In the genomic region with DNA sequence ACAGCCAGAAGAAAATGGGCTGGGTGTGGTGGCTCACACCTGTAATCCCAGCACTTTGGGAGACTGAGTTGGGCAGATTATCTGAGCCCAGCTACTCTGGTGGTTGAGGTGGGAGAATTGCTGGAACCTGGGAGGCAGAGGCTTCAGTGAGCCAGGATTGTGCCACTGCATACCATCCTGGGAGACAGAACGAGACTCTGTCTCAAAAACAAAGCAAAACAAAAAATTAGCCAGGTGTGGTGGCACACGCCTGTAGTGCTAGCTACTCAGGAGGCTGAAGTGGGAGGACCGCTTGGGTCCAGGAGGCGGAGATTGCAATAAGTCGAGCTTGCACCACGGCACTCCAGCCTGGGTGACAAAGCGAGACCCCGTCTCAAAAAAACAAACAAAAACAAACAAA, we compare ENCODE assay signal across 22 cellular contexts. TPM values are rescaled to one million over a fixed set of nuclear protein-coding genes. Genes with fewer than 3 reads are reported as not detected.
"Had no signal": no experiment of that assay in that cellular context is flagged by ENCODE, and none has a peak within 500 bp of the region (broad histone marks: within the 10 kb centered on the region; RNA-seq: fewer than 3 reads in every experiment).

No MANE protein-coding gene starts in this region.

- H3K9me3 ChIP-seq: left lung, neutrophil, pancreas, testis had no signal

- DNase-seq: activated B cell treated with CpG ODN at 0.5 μM for 24 hours; activated CD4-positive, alpha-beta memory T cell treated with anti-CD3 and anti-CD28 coated beads for 36 hours; activated CD4-positive, alpha-beta T cell treated with anti-CD3 and anti-CD28 coated beads for 4 hours; activated naive CD4-positive, alpha-beta T cell treated with Interleukin-2 at 50 U/mL for 16 hours; activated naive CD8-positive, alpha-beta T cell treated with anti-CD3 and anti-CD28 coated beads, Interleukin-2, amount 10 ng/mL, durations not matched to agents 7 days and 5 days; activated T-cell treated with anti-CD3 and anti-CD28 coated beads, Interleukin-2, amount 50 U/mL, for 48 hours; effector CD4-positive, alpha-beta T cell; immature natural killer cell; kidney glomerular epithelial cell; left lung; natural killer cell; pancreas; right cardiac atrium; stimulated activated CD4-positive, alpha-beta T cell treated with anti-CD3 and anti-CD28 coated beads, Interleukin-12 subunit alpha, Interleukin-12 subunit beta, amount 100 ng/mL, for 4 hours; stimulated activated CD4-positive, alpha-beta T cell treated with anti-CD3 and anti-CD28 coated beads, Interleukin-4, amount 100 ng/mL, for 4 hours; stimulated activated naive CD8-positive, alpha-beta T cell treated with anti-CD3 and anti-CD28 coated beads, Interleukin-15, amount 100 ng/mL, for 72 hours; T1000; testis had no signal

- H3K36me3 Mint-ChIP-seq: activated CD4-positive, alpha-beta memory T cell treated with anti-CD3 and anti-CD28 coated beads for 36 hours; activated naive CD8-positive, alpha-beta T cell treated with anti-CD3 and anti-CD28 coated beads, Interleukin-2, amount 10 ng/mL, durations not matched to agents 7 days and 5 days; immature natural killer cell; natural killer cell had no signal

- H3K4me3 ChIP-seq: cardiac muscle cell, left lung, lung, pancreas, testis had no signal

- H3K27ac ChIP-seq: cardiac muscle cell, left lung, neutrophil, pancreas had no signal

- H3K36me3 ChIP-seq: cardiac muscle cell, left lung, neutrophil, pancreas had no signal

- H3K27ac Mint-ChIP-seq: activated B cell treated with CpG ODN at 0.5 μM for 24 hours; activated CD4-positive, alpha-beta memory T cell treated with anti-CD3 and anti-CD28 coated beads for 36 hours; activated naive CD8-positive, alpha-beta T cell treated with anti-CD3 and anti-CD28 coated beads, Interleukin-2, amount 10 ng/mL, durations not matched to agents 7 days and 5 days; dendritic cell treated with granulocyte-macrophage colony-stimulating factor and Interleukin-4, amounts not matched to agents 40 ng/mL and 50 ng/mL, for 4 days; immature natural killer cell; natural killer cell; stimulated activated naive CD8-positive, alpha-beta T cell treated with anti-CD3 and anti-CD28 coated beads, Interleukin-15, amount 100 ng/mL, for 72 hours had no signal

- H3K27me3 ChIP-seq: cardiac muscle cell, left lung, pancreas, testis had no signal

- H3K9me3 Mint-ChIP-seq: activated B cell treated with CpG ODN at 0.5 μM for 24 hours; activated CD4-positive, alpha-beta memory T cell treated with anti-CD3 and anti-CD28 coated beads for 36 hours; activated naive CD8-positive, alpha-beta T cell treated with anti-CD3 and anti-CD28 coated beads, Interleukin-2, amount 10 ng/mL, durations not matched to agents 7 days and 5 days; dendritic cell treated with granulocyte-macrophage colony-stimulating factor and Interleukin-4, amounts not matched to agents 40 ng/mL and 50 ng/mL, for 4 days; immature natural killer cell; natural killer cell; stimulated activated naive CD8-positive, alpha-beta T cell treated with anti-CD3 and anti-CD28 coated beads, Interleukin-15, amount 100 ng/mL, for 72 hours had no signal

- H3K4me3 Mint-ChIP-seq: activated B cell treated with CpG ODN at 0.5 μM for 24 hours; activated CD4-positive, alpha-beta memory T cell treated with anti-CD3 and anti-CD28 coated beads for 36 hours; activated naive CD8-positive, alpha-beta T cell treated with anti-CD3 and anti-CD28 coated beads, Interleukin-2, amount 10 ng/mL, durations not matched to agents 7 days and 5 days; dendritic cell treated with granulocyte-macrophage colony-stimulating factor and Interleukin-4, amounts not matched to agents 40 ng/mL and 50 ng/mL, for 4 days; immature natural killer cell; natural killer cell; stimulated activated naive CD8-positive, alpha-beta T cell treated with anti-CD3 and anti-CD28 coated beads, Interleukin-15, amount 100 ng/mL, for 72 hours had no signal

RNA-seq across cellular contexts. Expression of a gene that starts 3.8 kb away (rescaled TPM):
- total RNA-seq: activated B cell treated with CpG ODN at 0.5 μM for 24 hours had no signal
